18 cellular contexts compared by ENCODE assay signal in the genomic region with DNA sequence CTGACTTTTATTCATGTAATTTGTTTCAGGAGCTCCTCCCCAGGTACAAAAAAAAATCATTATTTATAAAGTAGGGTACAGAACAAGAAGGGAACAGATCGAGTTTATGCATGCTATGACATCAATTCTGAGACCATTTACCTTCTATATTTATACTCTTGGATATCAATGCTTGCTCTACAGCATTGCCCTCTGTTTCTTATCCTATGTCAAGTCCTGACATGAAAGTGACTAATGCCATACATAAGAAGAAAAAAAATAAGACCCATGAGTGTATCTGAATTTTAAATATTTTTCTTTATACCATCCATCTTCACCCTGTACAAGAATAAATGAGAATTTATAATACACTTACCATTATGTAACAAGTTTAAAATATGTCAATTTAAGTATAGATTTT.
A peak's percentile ranks its signal among the peaks of the same experiment; 100 is the strongest.
DNase-seq lines count a peak whose midpoint lies in the region; ATAC-seq, FAIRE-seq and TF ChIP-seq lines count a peak whose summit lies in the region.
"Had no signal": no experiment of that assay in that cellular context is flagged by ENCODE, and none has a peak within 500 bp of the region (broad histone marks: within the 10 kb centered on the region; RNA-seq: fewer than 3 reads in every experiment).

No MANE protein-coding gene starts in this region.

- no peaks in the 10 kb centered on the region for H3K79me2 ChIP-seq in mammary epithelial cell (ENCODE audit: insufficient read depth, low read length)

- CTCF ChIA-PET in MCF 10A (lab: Yijun Ruan, JAX) (no interaction called here), mammary epithelial cell (lab: Charles Lee; ENCODE audit: low non-redundant PET) (no interaction called here)

- no peak overlapping the region for H3K4me3 Mint-ChIP-seq in MCF 10A (ENCODE audit: unreplicated experiment)
- H3K4me3 Mint-ChIP-seq: B cell; CD8-positive, alpha-beta T cell; HFFc6 had no signal

- H3K9me3 ChIP-seq in mammary epithelial cell (replicated peaks; ENCODE audit: insufficient read depth, low read length) (peaks cover 4% of the 10 kb centered on the region), small intestine (ENCODE audit: control insufficient read depth, low read depth) (no peaks in the 10 kb centered on the region)
- H3K9me3 ChIP-seq: BLaER1 treated with 17β-estradiol and CSF1 and Interleukin-3, amounts not matched to agents 10 nM and 100 nM had no signal

- intact Hi-C loops in MCF 10A (cut with micrococcal nuclease), result no loop called here
- intact Hi-C loops in mammary epithelial cell (cut with micrococcal nuclease), result no loop called here

- in situ Hi-C loops in mammary epithelial cell (cut with MboI; ENCODE audit: low sequenced_read_pairs in 2 of 2), result no loop called here

- POLR2A ChIA-PET in MCF 10A (lab: Yijun Ruan, JAX), result interaction anchor here (0.6 kb wide), 1 partner anchor 805 kb away, joined by 4 read pairs; no protein-coding TSS in a partner anchor

- 0% methylated on average over 1 of the region's 1 CpG for WGBS in mammary epithelial cell (ENCODE audit: low coverage, missing lambda C conversion rate)
- 23 to 40% (median 26%) methylated on average over 1 of the region's 1 CpG for WGBS in small intestine, 3 donors

- H3K27ac Mint-ChIP-seq in MCF 10A (ENCODE audit: low read depth, unreplicated experiment), result no peak overlapping the region
- H3K27ac Mint-ChIP-seq: B cell; CD8-positive, alpha-beta T cell; HFFc6 had no signal

- H3K4me1 Mint-ChIP-seq in MCF 10A (ENCODE audit: insufficient read depth, unreplicated experiment), result no peaks in the 10 kb centered on the region
- H3K4me1 Mint-ChIP-seq: B cell had no signal

- no peaks in the 10 kb centered on the region for H3K36me3 Mint-ChIP-seq in MCF 10A (ENCODE audit: insufficient read depth, unreplicated experiment)
- H3K36me3 Mint-ChIP-seq: CD8-positive, alpha-beta T cell had no signal

- ATAC-seq in HG03039 (IDR thresholded peaks at IDR 0.05; ENCODE audit: unreplicated experiment), result no peak
- ATAC-seq: CD8-positive, alpha-beta T cell; HCT116 had no signal

- dilution Hi-C loops in mammary epithelial cell (cut with HindIII; ENCODE audit: low sequenced_read_pairs), result no loop called here

- no peaks in the 10 kb centered on the region for H3K27me3 ChIP-seq in mammary epithelial cell (ENCODE audit: insufficient read depth, low read length)
- H3K27me3 ChIP-seq in bronchial epithelial cell (ENCODE audit: control insufficient read depth, insufficient read depth, low read length), result no peaks in the 10 kb centered on the region
- H3K27me3 ChIP-seq in small intestine (ENCODE audit: control insufficient read depth in 2 of 2, insufficient read depth in 2 of 2, low read length in 2 of 2), result no peaks in the 10 kb centered on the region
- H3K27me3 ChIP-seq: BLaER1 treated with 17β-estradiol and CSF1 and Interleukin-3, amounts not matched to agents 10 nM and 100 nM had no signal

- H3K27me3 Mint-ChIP-seq in MCF 10A (ENCODE audit: insufficient read depth, unreplicated experiment), result no peaks in the 10 kb centered on the region
- H3K27me3 Mint-ChIP-seq: B cell had no signal

- no peak overlapping the region for H3K4me2 ChIP-seq in mammary epithelial cell (ENCODE audit: insufficient read depth, low read depth, low read length)
- H3K4me2 ChIP-seq: BLaER1 treated with 17β-estradiol and CSF1 and Interleukin-3, amounts not matched to agents 10 nM and 100 nM had no signal

- H3K4me1 ChIP-seq in mammary epithelial cell (ENCODE audit: insufficient read depth, low read length) (no peaks in the 10 kb centered on the region), small intestine (ENCODE audit: control insufficient read depth in 2 of 2, insufficient read depth in 1 of 2, low read depth in 1 of 2, low read length in 1 of 2) (no peaks in the 10 kb centered on the region)
- H3K4me1 ChIP-seq: BLaER1 treated with 17β-estradiol and CSF1 and Interleukin-3, amounts not matched to agents 10 nM and 100 nM had no signal

- no peak for TF ChIP-seq CTCF in MCF 10A (IDR thresholded peaks at IDR 0.05; ENCODE audit: unreplicated experiment)
- TF ChIP-seq CTCF in mammary epithelial cell (conservative IDR thresholded peaks at IDR 0.05 in 1 of 2, IDR thresholded peaks at IDR 0.05 in 1 of 2; ENCODE audit: extremely low read depth in 1 of 2, insufficient read depth in 1 of 2, low read depth in 1 of 2, low read length in 2 of 2), result no peak
- no peak for TF ChIP-seq CTCF in bronchial epithelial cell (IDR thresholded peaks at IDR 0.05; ENCODE audit: insufficient read depth, low read length, severe bottlenecking)

- H3K36me3 ChIP-seq in mammary epithelial cell (ENCODE audit: insufficient read depth, low read length) (no peaks in the 10 kb centered on the region), bronchial epithelial cell (ENCODE audit: control insufficient read depth, insufficient read depth, low read length) (no peaks in the 10 kb centered on the region), small intestine (ENCODE audit: control insufficient read depth in 2 of 2, insufficient read depth in 2 of 2, low read length in 2 of 2) (no peaks in the 10 kb centered on the region)
- H3K36me3 ChIP-seq: BLaER1 treated with 17β-estradiol and CSF1 and Interleukin-3, amounts not matched to agents 10 nM and 100 nM had no signal

- FAIRE-seq in bronchial epithelial cell (lab: Jason Lieb, UNC), result no peak
- peak; percentile 64 for FAIRE-seq in small intestine (lab: Jason Lieb, UNC)

- DNase-seq in MCF 10A (ENCODE audit: unreplicated experiment) (peak; percentile 27), mammary epithelial cell (no peak), bronchial epithelial cell (ENCODE audit: low read depth) (peak; percentile 42), small intestine (no peak), middle frontal gyrus (ENCODE audit: extremely low spot score, low spot score) (no peak), iPS-NIHi11 (ENCODE audit: low spot score) (no peak)
- DNase-seq: 8988T; Calu3; CD8-positive, alpha-beta T cell; DMS79 treated with DMSO at 0.1 percent for 48 hours; GF-D8; GOT3; H7; HFFc6 had no signal

- H3K9ac ChIP-seq in mammary epithelial cell (ENCODE audit: insufficient read depth, low read length), result no peak overlapping the region
- H3K9ac ChIP-seq: BLaER1 treated with 17β-estradiol and CSF1 and Interleukin-3, amounts not matched to agents 10 nM and 100 nM had no signal

- no peak overlapping the region for H3K4me3 ChIP-seq in mammary epithelial cell (replicated peaks in 1 of 3; ENCODE audit: insufficient read depth in 1 of 3, low read depth in 2 of 3, low read length in 3 of 3)
- no peak overlapping the region for H3K4me3 ChIP-seq in bronchial epithelial cell (ENCODE audit: low read depth, low read length)
- no peak overlapping the region for H3K4me3 ChIP-seq in small intestine (ENCODE audit: low read depth in 1 of 2, low read length in 2 of 2)
- H3K4me3 ChIP-seq: BLaER1 treated with 17β-estradiol and CSF1 and Interleukin-3, amounts not matched to agents 10 nM and 100 nM had no signal

- no peak overlapping the region for H2AFZ ChIP-seq in mammary epithelial cell (ENCODE audit: low read depth, low read length)

- H3K9me3 Mint-ChIP-seq in MCF 10A (ENCODE audit: unreplicated experiment), result no peaks in the 10 kb centered on the region

- H3K27ac ChIP-seq in mammary epithelial cell (ENCODE audit: insufficient read depth, low read depth, low read length) (no peak overlapping the region), small intestine (ENCODE audit: low read depth in 1 of 2, low read length in 1 of 2) (no peak overlapping the region)
- H3K27ac ChIP-seq: BLaER1 treated with 17β-estradiol and CSF1 and Interleukin-3, amounts not matched to agents 10 nM and 100 nM had no signal

- no peaks in the 10 kb centered on the region for H4K20me1 ChIP-seq in mammary epithelial cell (ENCODE audit: insufficient read depth, low read length)
- H4K20me1 ChIP-seq: BLaER1 treated with 17β-estradiol and CSF1 and Interleukin-3, amounts not matched to agents 10 nM and 100 nM had no signal

- BruUV-seq in MCF 10A (replicated peaks; lab: Mats Ljungman, UMichigan), result no TSS peak
- no TSS peak for BruUV-seq in mammary epithelial cell (replicated peaks; lab: Mats Ljungman, UMichigan)

Comparison
In these comparisons a context has a peak if more than half of its experiments do, and no peak if none do; other contexts are left out.
1. DNase-seq: peak in MCF 10A (single experiment) and bronchial epithelial cell (single experiment); none in mammary epithelial cell (single experiment), small intestine (single experiment), middle frontal gyrus (single experiment) and iPS-NIHi11 (single experiment).